ENCODE assay signal across 8 cellular contexts in the genomic region with DNA sequence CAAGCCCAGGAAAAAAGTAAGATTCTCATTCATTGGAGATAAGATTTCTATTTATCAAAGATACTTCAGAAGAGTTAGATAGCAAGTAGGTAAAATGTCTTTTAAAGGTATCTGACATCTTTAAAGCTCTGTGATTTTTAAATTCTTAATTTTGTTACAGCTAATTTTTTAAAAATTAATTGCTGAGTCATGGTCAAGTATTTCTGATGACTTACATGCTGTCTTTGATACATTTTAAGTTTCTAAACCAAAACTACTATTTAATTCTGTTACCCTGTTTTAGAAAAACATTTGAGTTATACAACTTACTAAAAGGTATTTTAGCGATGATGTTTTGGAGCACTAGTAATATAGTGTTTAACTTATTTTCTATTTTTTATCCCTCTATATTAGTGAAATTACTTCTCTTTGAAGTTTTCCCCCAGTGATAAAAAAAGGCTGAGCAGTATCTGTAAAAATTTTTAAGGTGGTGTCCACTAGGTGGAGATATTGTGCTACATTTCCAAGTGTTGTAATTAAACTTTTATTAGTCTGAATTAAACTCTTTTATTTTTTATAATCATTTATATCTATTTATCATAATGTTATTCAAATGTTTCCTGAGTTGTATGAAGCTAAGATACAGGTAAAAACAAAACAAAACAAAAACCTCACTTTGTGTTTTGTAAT. TPM values are rescaled to one million over a fixed set of nuclear protein-coding genes. Genes with fewer than 3 reads are reported as not detected.
DNase-seq lines count a peak whose midpoint lies in the region; ATAC-seq and TF ChIP-seq lines count a peak whose summit lies in the region.

No MANE protein-coding gene starts in this region.

- TF ChIP-seq EP300 in suprapubic skin (IDR thresholded peaks at IDR 0.05) = no peak

- WGBS in suprapubic skin = 37% methylated on average over 1 of the region's 1 CpG

- DNase-seq in ACHN (peak; percentile 66), GM13977 (ENCODE audit: low spot score) (peak; percentile 8), RPMI8226 (peak; percentile 44), foreskin keratinocyte (peak in 1 of 2 donors; percentile 13), suprapubic skin (ENCODE audit: low spot score in 2 of 2) (no peak), foreskin melanocyte (no peak), NCI-H1048 (lab: John Stamatoyannopoulos, UW) (no peak)

- no peaks in the 10 kb centered on the region for H3K27me3 ChIP-seq in foreskin keratinocyte
- H3K27me3 ChIP-seq in suprapubic skin = no peaks in the 10 kb centered on the region

- no peaks in the 10 kb centered on the region for H3K4me1 ChIP-seq in foreskin keratinocyte
- no peaks in the 10 kb centered on the region for H3K4me1 ChIP-seq in suprapubic skin

- H3K9me3 ChIP-seq in suprapubic skin = no peaks in the 10 kb centered on the region

- H3K4me3 ChIP-seq in suprapubic skin = no peak overlapping the region

- peak; percentile 24 for ATAC-seq in foreskin keratinocyte
- no peak for ATAC-seq in HG03460 (IDR thresholded peaks at IDR 0.05; ENCODE audit: unreplicated experiment)

- in situ Hi-C loops in ACHN (cut with HindIII; ENCODE audit: low pct_ligation_motif_present, low pct_unique_long_range_greater_than_20kb, low sequenced_read_pairs) (no loop called here), GM13977 (cut with MboI; ENCODE audit: low pct_unique_long_range_greater_than_20kb, low sequenced_read_pairs, unreplicated experiment) (no loop called here)

- TF ChIP-seq POLR2A in suprapubic skin (IDR thresholded peaks at IDR 0.05) = no peak

- no peaks in the 10 kb centered on the region for H3K36me3 ChIP-seq in suprapubic skin

- peak; percentile 44 for TF ChIP-seq CTCF in GM13977 (IDR thresholded peaks at IDR 0.05; ENCODE audit: extremely low read depth, insufficient read depth, missing control alignments)
- TF ChIP-seq CTCF in foreskin keratinocyte (conservative IDR thresholded peaks at IDR 0.05) = peak; percentile 65
- peak in 1 of 2 donors; percentile 38 for TF ChIP-seq CTCF in suprapubic skin (IDR thresholded peaks at IDR 0.05)

- H3K27ac ChIP-seq in foreskin keratinocyte (no peak overlapping the region), suprapubic skin (no peak overlapping the region)

RNA-seq across cellular contexts. Expression of a gene that starts 11.5 kb away (rescaled TPM):
- total RNA-seq in foreskin keratinocyte (7.4 and 7.6 TPM in 2 replicates), suprapubic skin (10 to 100 TPM in 3 of 4 donors, 1 to 10 TPM in 1; 5.7 to 21.6 (median 14.9) TPM)
- polyA plus RNA-seq in foreskin keratinocyte = 1.8 and 2.4 TPM in 2 replicates

Comparison
In these comparisons a context has a peak if more than half of its experiments do, and no peak if none do; other contexts are left out.
1. DNase-seq: peak in ACHN (single experiment), GM13977 (single experiment) and RPMI8226 (single experiment); none in suprapubic skin (0 of 2), foreskin melanocyte (single experiment) and NCI-H1048 (single experiment).